Comparison of ENCODE assay signal across 9 cellular contexts in the genomic region with DNA sequence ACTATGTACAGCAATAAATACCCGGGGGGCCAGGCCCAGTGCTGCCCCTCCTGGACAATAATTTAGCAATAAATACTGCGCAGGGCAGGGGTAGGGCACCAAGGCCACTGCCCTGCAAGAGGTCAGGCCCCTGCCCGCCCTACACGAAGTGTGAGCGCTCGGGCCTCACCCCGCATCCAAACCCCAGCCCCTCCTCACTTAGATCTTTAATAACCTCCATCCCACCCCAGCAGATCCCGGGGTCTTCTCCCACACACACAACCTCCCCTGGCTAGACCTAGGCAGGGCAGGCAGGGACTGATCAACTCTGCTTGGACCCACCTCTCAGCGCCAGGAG. TPM values are rescaled to one million over a fixed set of nuclear protein-coding genes. Genes with fewer than 3 reads are reported as not detected.
DNase-seq lines count a peak whose midpoint lies in the region; ATAC-seq and TF ChIP-seq lines count a peak whose summit lies in the region.
"Not testable (repeated sequence)": the region's sequence is repeated elsewhere in the genome, so short reads cannot be mapped to it uniquely, and the experiment has no call there.
"Had no signal": no experiment of that assay in that cellular context is flagged by ENCODE, and none has a peak within 500 bp of the region (broad histone marks: within the 10 kb centered on the region; RNA-seq: fewer than 3 reads in every experiment).

No MANE protein-coding gene starts in this region.

- not testable (repeated sequence) for H3K27me3 ChIP-seq in right atrium auricular region; neutrophil; thymus (ENCODE audit: control insufficient read depth, insufficient read depth)

- H3K4me3 Mint-ChIP-seq in T-helper 17 cell (peak overlapping the region; percentile 92), brain (peak overlapping the region; percentile 84 to 89 (median 85))

- H3K9me3 Mint-ChIP-seq in brain: not testable (repeated sequence)

- H3K27ac ChIP-seq in right atrium auricular region: peak overlapping the region; percentile 39 to 41
- peak overlapping the region; percentile 95 for H3K27ac ChIP-seq in neutrophil
- H3K27ac ChIP-seq in thymus (ENCODE audit: low read depth): peak overlapping the region; percentile 75

- peak overlapping the region; percentile 68 for H3K4me3 ChIP-seq in HFF-Myc (replicated peaks; ENCODE audit: low read depth, low read length)
- H3K4me3 ChIP-seq in right atrium auricular region: peak overlapping the region; percentile 73 to 85
- peak overlapping the region; percentile 71 to 89 for H3K4me3 ChIP-seq in neutrophil (ENCODE audit: low read depth in 1 of 2, low read length in 1 of 2)
- peak overlapping the region; percentile 89 for H3K4me3 ChIP-seq in thymus (ENCODE audit: low read length)

- DNase-seq in HFF-Myc (ENCODE audit: extremely low read depth, low read depth); T-helper 17 cell; right atrium auricular region (ENCODE audit: low spot score): not testable (repeated sequence)

- 58% methylated on average over 9 of the region's 9 CpGs for WGBS in thymus

- not testable (repeated sequence) for H3K9me3 ChIP-seq in T-helper 17 cell (ENCODE audit: control insufficient read depth, low read length, poor library complexity, severe bottlenecking); right atrium auricular region; neutrophil; thymus (ENCODE audit: control insufficient read depth)

- TF ChIP-seq CTCF in HFF-Myc (IDR thresholded peaks at IDR 0.05; ENCODE audit: low read depth, low read length, missing control alignments); brain (conservative IDR thresholded peaks at IDR 0.05); right atrium auricular region (IDR thresholded peaks at IDR 0.05); neutrophil (IDR thresholded peaks at IDR 0.05): not testable (repeated sequence)

- peaks cover 29% of the 10 kb centered on the region for H3K4me1 Mint-ChIP-seq in T-helper 17 cell
- H3K4me1 Mint-ChIP-seq in brain: peaks cover 41% of the 10 kb centered on the region

- not testable (repeated sequence) for H3K27me3 Mint-ChIP-seq in T-helper 17 cell, brain

- ATAC-seq in GM18505 (IDR thresholded peaks at IDR 0.05; ENCODE audit: unreplicated experiment) (peak; percentile 13), HG03460 (IDR thresholded peaks at IDR 0.05; ENCODE audit: unreplicated experiment) (peak; percentile 14), T-helper 17 cell (peak; percentile 30)

- H3K36me3 ChIP-seq in right atrium auricular region (peaks cover 52% of the 10 kb centered on the region), neutrophil (peaks cover 42% of the 10 kb centered on the region), thymus (ENCODE audit: control insufficient read depth, insufficient read depth) (peaks cover 51% of the 10 kb centered on the region)

- TF ChIP-seq POLR2A in GM18505 (IDR thresholded peaks at IDR 0.05; ENCODE audit: borderline replicate concordance, extremely low read depth, insufficient read depth, insufficient read length): not testable (repeated sequence)

- peaks cover 0 to 55% of the 10 kb centered on the region in 2 donors for H3K4me1 ChIP-seq in right atrium auricular region
- peaks cover 73 to 74% of the 10 kb centered on the region in 2 experiments for H3K4me1 ChIP-seq in neutrophil (ENCODE audit: control insufficient read depth in 1 of 2, insufficient read depth in 1 of 2, low read depth in 1 of 2, low read length in 1 of 2)
- H3K4me1 ChIP-seq in thymus (ENCODE audit: control insufficient read depth, insufficient read depth, low read length): peaks cover 12% of the 10 kb centered on the region

- H3K27ac Mint-ChIP-seq in T-helper 17 cell: peak overlapping the region; percentile 86
- H3K27ac Mint-ChIP-seq in brain: peak overlapping the region; percentile 42 to 92 (median 82)

- H3K36me3 Mint-ChIP-seq in T-helper 17 cell (ENCODE audit: low read depth): not testable (repeated sequence)
- peaks cover 30% of the 10 kb centered on the region for H3K36me3 Mint-ChIP-seq in brain

RNA-seq across cellular contexts. Expression of a gene that starts 0.3 kb away (rescaled TPM):
- total RNA-seq in T-helper 17 cell (10 to 100 TPM; 48.9 to 58.2 TPM), right atrium auricular region (1 to 10 TPM; 2.8 to 4.9 TPM)
- polyA plus RNA-seq in brain (ENCODE audit: insufficient read depth, low read depth, low replicate concordance) (15.7 TPM), thymus (47.7 TPM)

RNA-seq across cellular contexts. Expression of a gene that starts 7.1 kb away (rescaled TPM):
- total RNA-seq in T-helper 17 cell (10 to 100 TPM; 21.6 to 26.0 TPM), right atrium auricular region (10 to 100 TPM; 23.3 to 26.1 TPM)
- polyA plus RNA-seq in brain (ENCODE audit: insufficient read depth, low read depth, low replicate concordance) (49.3 TPM), thymus (37.4 TPM)

RNA-seq across cellular contexts. Expression of a gene that starts 9.2 kb away (rescaled TPM):
- 10 to 100 TPM; 15.4 to 23.0 TPM for total RNA-seq in T-helper 17 cell
- 19.6 TPM for polyA plus RNA-seq in brain (ENCODE audit: insufficient read depth, low read depth, low replicate concordance)
- total RNA-seq in right atrium auricular region: 10 to 100 TPM; 21.8 to 26.5 TPM
- 7.3 TPM for polyA plus RNA-seq in thymus

RNA-seq across cellular contexts. Expression of a gene that starts 16.3 kb away (rescaled TPM):
- not detected for total RNA-seq in T-helper 17 cell
- polyA plus RNA-seq in brain (ENCODE audit: insufficient read depth, low read depth, low replicate concordance): 2.6 TPM
- total RNA-seq in right atrium auricular region: 1 to 10 TPM in 1 of 2 donors, not detected in 1; 1.7 TPM
- 3.5 TPM for polyA plus RNA-seq in thymus
- total RNA-seq: lung microvascular endothelial cell had no signal

RNA-seq across cellular contexts. Expression of a gene that starts 18.8 kb away (rescaled TPM):
- total RNA-seq in T-helper 17 cell (1 to 10 TPM in 1 of 2 donors, under 1 TPM in 1; 0.72 to 1.9 TPM), right atrium auricular region (10 to 100 TPM in 1 of 2 donors, 1 to 10 TPM in 1; 8.3 to 10.2 TPM)
- polyA plus RNA-seq in brain (ENCODE audit: insufficient read depth, low read depth, low replicate concordance) (63.9 TPM), thymus (2.9 TPM)

Comparison
In these comparisons a context has a peak if more than half of its experiments do, and no peak if none do; other contexts are left out.
1. H3K27ac ChIP-seq: peak in every context shown above with its lines; median percentile 95 in neutrophil; 75 in thymus; 40 in right atrium auricular region.
2. RNA of a gene that starts 0.3 kb away (total RNA-seq): 48.9 to 58.2 TPM in T-helper 17 cell; 2.8 to 4.9 TPM in right atrium auricular region; every median in the first group is over 4 times any median in the second.
3. Peak in every context shown above with its lines, with median percentiles within 50 percentile points of each other: ATAC-seq and H3K4me3 ChIP-seq.